1 cellular context compared by ENCODE assay signal in genomic region chr5:1800470-1801060, GRCh38.
TF ChIP-seq lines count a peak whose summit lies in the region.

No MANE protein-coding gene starts in this region.

TF ChIP-seq in K562, 482 proteins besides CTCF, POLR2A, EP300 and RAD21 (continued from another document and continues in another):
- TF ChIP-seq MNT (conservative IDR thresholded peaks at IDR 0.05) (peak in 1 of 2 experiments; percentile 2; a peak in 2 of 4 replicates), PREB (CRISPR knock-in tag; IDR thresholded peaks at IDR 0.05) (peak; percentile 45; the same call in 1 of the 2 replicates), TFAM (CRISPR knock-in tag; conservative IDR thresholded peaks at IDR 0.05) (no peak), ATF4 (CRISPR knock-in tag; IDR thresholded peaks at IDR 0.05) (no peak), TRIM24 (IDR thresholded peaks at IDR 0.05) (no peak), GTF2E2 (tag; IDR thresholded peaks at IDR 0.05) (no peak), JUN (IDR thresholded peaks at IDR 0.05; ENCODE audit: borderline replicate concordance, low read depth, low read length) (no peak), JUN (CRISPR knock-in tag; IDR thresholded peaks at IDR 0.05; ENCODE audit: borderline replicate concordance) (0 out of 2 replicates have a peak, but pooled peaks have one; percentile 18), FOXA1 (IDR thresholded peaks at IDR 0.05; ENCODE audit: borderline replicate concordance) (no peak), VEZF1 (CRISPR knock-in tag; IDR thresholded peaks at IDR 0.05) (no peak), ILF3 (IDR thresholded peaks at IDR 0.05; ENCODE audit: borderline replicate concordance) (no peak), E2F3 (CRISPR knock-in tag; IDR thresholded peaks at IDR 0.05) (no peak), ZNF311 (CRISPR knock-in tag; IDR thresholded peaks at IDR 0.05) (no peak), CHAMP1 (IDR thresholded peaks at IDR 0.05) (no peak), FUS (optimal IDR thresholded peaks at IDR 0.05; ENCODE audit: low read depth, low read length) (no peak), ZBTB8A (IDR thresholded peaks at IDR 0.05; ENCODE audit: partially characterized antibody) (no peak), ZNF644 (tag; IDR thresholded peaks at IDR 0.05; ENCODE audit: low read depth) (no peak; the same call in 1 of the 2 replicates), ZNF146 (CRISPR knock-in tag; IDR thresholded peaks at IDR 0.05; ENCODE audit: unreplicated experiment) (no peak), TEAD1 (CRISPR knock-in tag; IDR thresholded peaks at IDR 0.05) (peak in 1 of 2 experiments; percentile 52; a peak in 1 of 4 replicates), PHF21A (IDR thresholded peaks at IDR 0.05; ENCODE audit: borderline replicate concordance, low read depth) (no peak), ETV5 (CRISPR knock-in tag; IDR thresholded peaks at IDR 0.05; ENCODE audit: low read depth) (no peak), TSHZ1 (CRISPR knock-in tag; IDR thresholded peaks at IDR 0.05) (no peak), ZNF224 (CRISPR knock-in tag; IDR thresholded peaks at IDR 0.05) (no peak), KDM1A (IDR thresholded peaks at IDR 0.05) (0 out of 4 replicates have a peak, but pooled peaks of 1 of the 2 experiments have one; percentile 23), SMARCA4 (IDR thresholded peaks at IDR 0.05) (no peak), NCOA1 (IDR thresholded peaks at IDR 0.05; ENCODE audit: low read depth) (no peak), BACH1 (tag; IDR thresholded peaks at IDR 0.05) (no peak), TARDBP (IDR thresholded peaks at IDR 0.05) (no peak), MECOM (CRISPR knock-in tag; IDR thresholded peaks at IDR 0.05) (no peak), KLF16 (IDR thresholded peaks at IDR 0.05) (no peak), ZNF395 (CRISPR knock-in tag; IDR thresholded peaks at IDR 0.05) (0 out of 2 replicates have a peak, but pooled peaks have one; percentile 32), HNRNPUL1 (IDR thresholded peaks at IDR 0.05; ENCODE audit: low read length) (no peak), POLR2B (IDR thresholded peaks at IDR 0.05; ENCODE audit: low read depth, partially characterized antibody) (no peak), ATF1 (CRISPR knock-in tag; IDR thresholded peaks at IDR 0.05) (no peak), ATF1 (tag; IDR thresholded peaks at IDR 0.05) (no peak), ZNF143 (CRISPR knock-in tag; IDR thresholded peaks at IDR 0.05) (peak; percentile 46; the same call in 1 of the 2 replicates), MLLT1 (IDR thresholded peaks at IDR 0.05) (peak in 1 of 2 experiments; percentile 7; a peak in 1 of 4 replicates), ARNT (IDR thresholded peaks at IDR 0.05) (0 out of 4 replicates have a peak, but pooled peaks of 1 of the 2 experiments have one; percentile 54), ADNP (tag; IDR thresholded peaks at IDR 0.05) (no peak), SETDB1 (IDR thresholded peaks at IDR 0.05; ENCODE audit: low read length) (no peak), RBBP5 (IDR thresholded peaks at IDR 0.05; ENCODE audit: borderline replicate concordance, insufficient read depth, low read length, poor library complexity, severe bottlenecking) (no peak), CTCFL (IDR thresholded peaks at IDR 0.05; ENCODE audit: borderline replicate concordance, insufficient read depth, low read depth, low read length, poor library complexity, severe bottlenecking) (no peak), AFF4 (CRISPR knock-in tag; IDR thresholded peaks at IDR 0.05) (no peak)
